8 cellular contexts compared by ENCODE assay signal in the genomic region with DNA sequence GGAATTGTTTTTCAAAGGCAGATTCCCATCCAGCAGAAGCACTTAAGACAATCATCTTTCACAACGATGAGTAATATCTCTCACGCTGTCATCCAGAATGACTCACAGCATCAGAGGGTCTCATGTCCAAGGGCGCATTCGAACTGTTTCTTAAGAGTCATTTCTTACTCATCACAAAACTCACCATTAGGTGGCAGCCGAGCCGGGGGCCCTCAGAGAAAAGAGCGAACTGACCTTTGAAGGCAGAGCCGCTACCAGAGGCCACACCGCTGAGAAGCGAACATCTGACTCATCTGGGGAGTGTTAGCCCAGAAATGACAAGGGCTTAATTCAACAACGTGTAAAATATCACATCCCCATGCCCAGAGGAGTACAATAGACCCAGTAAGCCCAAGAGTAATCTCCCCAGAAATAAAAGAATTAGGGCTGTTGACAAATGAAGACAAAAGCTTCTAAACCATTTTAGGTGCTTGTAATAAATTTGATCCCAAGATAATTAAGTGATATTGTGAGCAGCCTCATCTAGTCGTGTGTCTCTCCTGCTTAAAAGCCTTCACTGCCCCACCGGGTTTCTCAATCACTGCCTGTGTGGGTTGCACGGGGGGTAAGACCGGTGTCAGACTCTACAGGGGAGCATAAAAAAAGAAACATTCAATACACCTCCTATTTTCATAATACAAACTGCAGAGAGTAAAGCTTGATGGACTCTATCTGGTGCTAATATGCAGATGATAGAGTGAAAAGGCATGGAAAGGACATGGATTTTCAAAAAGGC.
DNase-seq lines count a peak whose midpoint lies in the region; ATAC-seq lines count a peak whose summit lies in the region.

No MANE protein-coding gene starts in this region.

- ATAC-seq in GM19023 (IDR thresholded peaks at IDR 0.05; ENCODE audit: unreplicated experiment) (peak; percentile 94), HG03135 (IDR thresholded peaks at IDR 0.05; ENCODE audit: unreplicated experiment) (peak; percentile 75), left cardiac atrium (peak; percentile 80 to 94), sciatic nerve (peak; percentile 96)

- H3K4me3 ChIP-seq in SJSA1 (no peak overlapping the region), adipocyte (ENCODE audit: low read length) (peak overlapping the region; percentile 62)

- DNase-seq in ACHN (peak; percentile 93), SJSA1 (ENCODE audit: low read depth in 1 of 2, low spot score in 2 of 2) (peak; percentile 90 to 91), adipocyte (ENCODE audit: low read depth) (peak; percentile 94), left cardiac atrium (peak; percentile 87), sciatic nerve (ENCODE audit: low spot score) (peak; percentile 87), UCSD-AML1 (lab: John Stamatoyannopoulos, UW; ENCODE audit: unreplicated experiment) (no peak)

- H3K27ac ChIP-seq in SJSA1 = peak overlapping the region; percentile 33; the same call in 1 of the 2 replicates

- H3K36me3 ChIP-seq in SJSA1 (no peaks in the 10 kb centered on the region), adipocyte (ENCODE audit: control insufficient read depth, insufficient read depth, low read length, severe bottlenecking) (no peaks in the 10 kb centered on the region)

- in situ Hi-C loops in ACHN (cut with HindIII; ENCODE audit: low pct_ligation_motif_present, low pct_unique_long_range_greater_than_20kb, low sequenced_read_pairs) = no loop called here

- intact Hi-C loops in left cardiac atrium (cut with DNase I) = no loop called here
- intact Hi-C loops in sciatic nerve (cut with DNase I) = loop anchor here (2.0 kb wide), 1 partner anchor 27 kb away; no protein-coding TSS in a partner anchor

- H3K4me1 ChIP-seq in SJSA1 (replicated peaks) = peaks cover 14% of the 10 kb centered on the region
- H3K4me1 ChIP-seq in adipocyte (ENCODE audit: control insufficient read depth, insufficient read depth, low read length) = peaks cover 42% of the 10 kb centered on the region

- H3K27me3 ChIP-seq in SJSA1 (replicated peaks) = no peaks in the 10 kb centered on the region
- H3K27me3 ChIP-seq in adipocyte (replicated peaks; ENCODE audit: control insufficient read depth, insufficient read depth, low read length) = no peaks in the 10 kb centered on the region

- peak overlapping the region; percentile 65 for H3K9ac ChIP-seq in adipocyte (ENCODE audit: low read length)

- no peaks in the 10 kb centered on the region for H3K9me3 ChIP-seq in SJSA1 (replicated peaks)
- no peaks in the 10 kb centered on the region for H3K9me3 ChIP-seq in adipocyte (ENCODE audit: control insufficient read depth, low read length)
